In the genomic region with DNA sequence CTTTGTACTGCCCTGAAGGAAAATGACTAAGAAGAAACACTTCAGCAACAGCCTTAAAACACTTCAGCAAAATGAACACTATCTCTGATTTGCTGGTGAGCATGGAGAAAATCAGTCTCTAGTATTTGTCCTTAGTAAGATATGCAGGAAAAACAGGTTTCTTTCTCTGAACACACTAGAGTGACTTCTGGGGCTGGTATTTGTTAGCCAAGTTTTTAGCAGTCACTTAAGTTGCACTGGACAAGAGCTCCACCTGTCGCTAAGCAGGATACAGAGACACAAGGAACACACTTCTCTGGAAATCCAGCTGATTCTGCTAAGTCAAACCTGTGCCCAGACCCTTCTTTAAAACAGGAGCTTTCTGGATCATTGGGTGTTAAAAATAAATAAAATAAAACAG, we compare ENCODE assay signal across 10 cellular contexts.
DNase-seq lines count a peak whose midpoint lies in the region; ATAC-seq and TF ChIP-seq lines count a peak whose summit lies in the region.
"Had no signal": no experiment of that assay in that cellular context is flagged by ENCODE, and none has a peak within 500 bp of the region (broad histone marks: within the 10 kb centered on the region; RNA-seq: fewer than 3 reads in every experiment).

No MANE protein-coding gene starts in this region.

- H3K27ac ChIP-seq in GM23248 (no peak overlapping the region), heart right ventricle (peak overlapping the region in 9 of 10 donors; percentile 2 to 81 (median 54))

- peaks cover 21% of the 10 kb centered on the region for H3K36me3 Mint-ChIP-seq in activated T-helper 1 cell treated with anti-CD3 and anti-CD28 coated beads, Interleukin-12 subunit alpha, Interleukin-12 subunit beta, Interleukin-2, Interleukin-4 antibody, amounts not matched to agents 30 ng/mL and 10 ng/mL and 1 ng/mL, durations not matched to agents 14 hours and 24 hours and 36 hours (ENCODE audit: low read depth)

- no peak overlapping the region for H3K4me3 ChIP-seq in GM23248
- no peak overlapping the region for H3K4me3 ChIP-seq in WI38 (ENCODE audit: low read depth, low read length)
- no peak overlapping the region for H3K4me3 ChIP-seq in heart right ventricle

- H3K27me3 ChIP-seq in GM23248 (replicated peaks; ENCODE audit: insufficient read depth), result no peaks in the 10 kb centered on the region
- H3K27me3 ChIP-seq in heart right ventricle, result no peaks in the 10 kb centered on the region

- peak; percentile 49 for DNase-seq in GM23248
- DNase-seq in heart right ventricle, result peak in 1 of 2 donors; percentile 55
- DNase-seq in renal cortical epithelial cell (ENCODE audit: low read depth), result peak; percentile 61
- no peak for DNase-seq in activated T-helper 1 cell treated with anti-CD3 and anti-CD28 coated beads, Interleukin-12 subunit alpha, Interleukin-12 subunit beta, Interleukin-2, Interleukin-4 antibody, amounts not matched to agents 30 ng/mL and 10 ng/mL and 1 ng/mL, durations not matched to agents 14 hours and 24 hours and 36 hours (ENCODE audit: low spot score)
- no peak for DNase-seq in AG20443 (ENCODE audit: low spot score)
- DNase-seq: activated CD4-positive, CD25-positive, alpha-beta regulatory T cell; stimulated activated CD4-positive, alpha-beta T cell treated with anti-CD3 and anti-CD28 coated beads, Interleukin-15, amount 100 ng/mL, for 24 hours had no signal

- no peak overlapping the region for H3K27ac Mint-ChIP-seq in activated T-helper 1 cell treated with anti-CD3 and anti-CD28 coated beads, Interleukin-12 subunit alpha, Interleukin-12 subunit beta, Interleukin-2, Interleukin-4 antibody, amounts not matched to agents 30 ng/mL and 10 ng/mL and 1 ng/mL, durations not matched to agents 14 hours and 24 hours and 36 hours

- peaks cover 4% of the 10 kb centered on the region for H3K4me1 ChIP-seq in GM23248 (ENCODE audit: insufficient read depth)
- peaks cover 0 to 60% (median 43%) of the 10 kb centered on the region in 9 donors for H3K4me1 ChIP-seq in heart right ventricle

- H2AFZ ChIP-seq in GM23248, result no peak overlapping the region

- H3K9me2 ChIP-seq in GM23248 (ENCODE audit: insufficient read depth), result no peaks in the 10 kb centered on the region

- in situ Hi-C loops in GM23248 (cut with MboI), result no loop called here

- no peak overlapping the region for H3K4me3 Mint-ChIP-seq in activated T-helper 1 cell treated with anti-CD3 and anti-CD28 coated beads, Interleukin-12 subunit alpha, Interleukin-12 subunit beta, Interleukin-2, Interleukin-4 antibody, amounts not matched to agents 30 ng/mL and 10 ng/mL and 1 ng/mL, durations not matched to agents 14 hours and 24 hours and 36 hours

- H3K36me3 ChIP-seq in GM23248 (ENCODE audit: low read depth), result peaks cover 19% of the 10 kb centered on the region; the same call in 1 of the 2 replicates
- peaks cover 0 to 96% (median 22%) of the 10 kb centered on the region in 9 donors for H3K36me3 ChIP-seq in heart right ventricle

- H3K9me3 Mint-ChIP-seq in activated T-helper 1 cell treated with anti-CD3 and anti-CD28 coated beads, Interleukin-12 subunit alpha, Interleukin-12 subunit beta, Interleukin-2, Interleukin-4 antibody, amounts not matched to agents 30 ng/mL and 10 ng/mL and 1 ng/mL, durations not matched to agents 14 hours and 24 hours and 36 hours, result no peaks in the 10 kb centered on the region

- H3F3A ChIP-seq in GM23248 (ENCODE audit: insufficient read depth), result peaks cover 7% of the 10 kb centered on the region; the same call in 1 of the 2 replicates

- 0 out of 2 replicates have a peak, but pooled peaks cover 14% of the 10 kb centered on the region for H3K79me2 ChIP-seq in GM23248 (ENCODE audit: insufficient read depth)

- no peak overlapping the region for H3K9ac ChIP-seq in GM23248

- ATAC-seq in heart right ventricle (peak in 7 of 8 donors; percentile 60 to 91 (median 82)), GM21825 (IDR thresholded peaks at IDR 0.05; ENCODE audit: unreplicated experiment) (no peak), GM21576 (IDR thresholded peaks at IDR 0.05; ENCODE audit: unreplicated experiment) (no peak)

- intact Hi-C loops in heart right ventricle (cut with DNase I), result loop anchor here in 8 of 10 donors (1.0 to 10.0 kb wide), 7 partner anchors 74 to 116 kb away; no protein-coding TSS in a partner anchor
- intact Hi-C loops in activated T-helper 1 cell treated with anti-CD3 and anti-CD28 coated beads, Interleukin-12 subunit alpha, Interleukin-12 subunit beta, Interleukin-2, Interleukin-4 antibody, amounts not matched to agents 30 ng/mL and 10 ng/mL and 1 ng/mL, durations not matched to agents 14 hours and 24 hours and 36 hours (cut with micrococcal nuclease), result no loop called here

- WGBS in GM23248 (ENCODE audit: low coverage in 1 of 2, low lambda C conversion rate in 2 of 2, missing lambda C conversion rate in 2 of 2), 2 experiments, result 33 to 40% methylated on average over 1 of the region's 1 CpG
- 37 to 65% methylated on average over 1 of the region's 1 CpG for WGBS in heart right ventricle, 2 donors

- H3K27me3 Mint-ChIP-seq in activated T-helper 1 cell treated with anti-CD3 and anti-CD28 coated beads, Interleukin-12 subunit alpha, Interleukin-12 subunit beta, Interleukin-2, Interleukin-4 antibody, amounts not matched to agents 30 ng/mL and 10 ng/mL and 1 ng/mL, durations not matched to agents 14 hours and 24 hours and 36 hours (ENCODE audit: insufficient read depth), result no peaks in the 10 kb centered on the region

- peaks cover 26% of the 10 kb centered on the region for H3K4me1 Mint-ChIP-seq in activated T-helper 1 cell treated with anti-CD3 and anti-CD28 coated beads, Interleukin-12 subunit alpha, Interleukin-12 subunit beta, Interleukin-2, Interleukin-4 antibody, amounts not matched to agents 30 ng/mL and 10 ng/mL and 1 ng/mL, durations not matched to agents 14 hours and 24 hours and 36 hours (ENCODE audit: low read depth)

- no peaks in the 10 kb centered on the region for H4K20me1 ChIP-seq in GM23248 (ENCODE audit: insufficient read depth)

- peak; percentile 67 for TF ChIP-seq CTCF in WI38 (IDR thresholded peaks at IDR 0.05; ENCODE audit: low read depth, low read length)
- peak; percentile 7 to 77 (median 50) for TF ChIP-seq CTCF in heart right ventricle (IDR thresholded peaks at IDR 0.05)

- H3K4me2 ChIP-seq in GM23248 (ENCODE audit: unreplicated experiment), result no peak overlapping the region

- H3K9me3 ChIP-seq in GM23248 (ENCODE audit: low read depth), result no peaks in the 10 kb centered on the region
- no peaks in the 10 kb centered on the region for H3K9me3 ChIP-seq in heart right ventricle

Comparison
In these comparisons a context has a peak if more than half of its experiments do, and no peak if none do; other contexts are left out.
1. DNase-seq: peak in GM23248 (single experiment) and renal cortical epithelial cell (single experiment); none in activated T-helper 1 cell treated with anti-CD3 and anti-CD28 coated beads, Interleukin-12 subunit alpha, Interleukin-12 subunit beta, Interleukin-2, Interleukin-4 antibody, amounts not matched to agents 30 ng/mL and 10 ng/mL and 1 ng/mL, durations not matched to agents 14 hours and 24 hours and 36 hours (single experiment) and AG20443 (single experiment).
2. ATAC-seq: peak in heart right ventricle (7 of 8); none in GM21825 (single experiment) and GM21576 (single experiment).